Comparison of ENCODE assay signal across 9 cellular contexts in genomic region chr3:185630182-185630622, GRCh38. TPM values are rescaled to one million over a fixed set of nuclear protein-coding genes. Genes with fewer than 3 reads are reported as not detected.
DNase-seq lines count a peak whose midpoint lies in the region; ATAC-seq and TF ChIP-seq lines count a peak whose summit lies in the region.
"Had no signal": no experiment of that assay in that cellular context is flagged by ENCODE, and none has a peak within 500 bp of the region (broad histone marks: within the 10 kb centered on the region; RNA-seq: fewer than 3 reads in every experiment).

No MANE protein-coding gene starts in this region.

- H3K56ac ChIP-seq in H9 (ENCODE audit: insufficient read length, low read depth, low read length) = no peak overlapping the region

- no peak overlapping the region for H3K18ac ChIP-seq in H9 (ENCODE audit: insufficient read length, low read depth, low read length)

- peaks cover 4 to 24% of the 10 kb centered on the region in 2 donors for H3K36me3 ChIP-seq in body of pancreas (replicated peaks in 1 of 2; ENCODE audit: insufficient read depth in 1 of 2, low read depth in 2 of 2)
- peaks cover 4 to 75% (median 50%) of the 10 kb centered on the region in 6 donors for H3K36me3 ChIP-seq in spleen

- H3K27me3 Mint-ChIP-seq in HFFc6 (ENCODE audit: insufficient read depth) (peaks cover 3% of the 10 kb centered on the region; the same call in 1 of the 2 replicates), H9 (ENCODE audit: low read depth) (no peaks in the 10 kb centered on the region)

- no peak overlapping the region for H2BK15ac ChIP-seq in H9 (ENCODE audit: low read depth, low read length)

- H3K79me1 ChIP-seq in H9 (ENCODE audit: insufficient read depth, low read depth, low read length, poor library complexity, severe bottlenecking) = no peaks in the 10 kb centered on the region

- no peak overlapping the region for H3K4me2 ChIP-seq in H9 (ENCODE audit: insufficient read depth, insufficient read length, low read length)

- peak; percentile 5 for DNase-seq in HFFc6
- peak in 3 of 4 donors; percentile 28 to 39 (median 30) for DNase-seq in body of pancreas
- DNase-seq in iris pigment epithelial cell (ENCODE audit: low read depth) = peak; percentile 54
- no peak for DNase-seq in spleen
- no peak for DNase-seq in H9
- no peak for DNase-seq in T-helper 9 cell
- DNase-seq in NCI-H2227 treated with DMSO at 0.1 percent for 48 hours (lab: John Stamatoyannopoulos, UW) = no peak
- no peak for DNase-seq in NCI-H82 treated with DMSO at 0.1 percent for 48 hours (lab: John Stamatoyannopoulos, UW; ENCODE audit: unreplicated experiment)

- H3K27ac Mint-ChIP-seq in HFFc6 (peak overlapping the region; percentile 88), H9 (peak overlapping the region in 1 of 3 experiments; percentile 57; a peak in 3 of 7 replicates)

- H3K27ac ChIP-seq in body of pancreas = peak overlapping the region in 2 of 4 donors; percentile 19 to 38
- H3K27ac ChIP-seq in spleen = peak overlapping the region in 6 of 8 donors; percentile 29 to 59 (median 44)
- H3K27ac ChIP-seq in H9 (ENCODE audit: insufficient read length, low read depth, low read length) = no peak overlapping the region

- no peak for TF ChIP-seq CTCF in HFFc6 (IDR thresholded peaks at IDR 0.05)
- no peak for TF ChIP-seq CTCF in body of pancreas (IDR thresholded peaks at IDR 0.05)
- no peak for TF ChIP-seq CTCF in spleen (IDR thresholded peaks at IDR 0.05 in 8 of 11, conservative IDR thresholded peaks at IDR 0.05 in 3 of 11)
- no peak for TF ChIP-seq CTCF in H9 (conservative IDR thresholded peaks at IDR 0.05)

- H3K9me3 Mint-ChIP-seq in HFFc6 (no peaks in the 10 kb centered on the region), H9 (no peaks in the 10 kb centered on the region; a peak in 1 of 5 replicates)

- H3K14ac ChIP-seq in H9 (ENCODE audit: insufficient read depth, low read length) = no peak overlapping the region

- H2BK20ac ChIP-seq in H9 (ENCODE audit: low read depth, low read length, poor library complexity, severe bottlenecking) = no peak overlapping the region

- no peak overlapping the region for H3K4ac ChIP-seq in H9 (ENCODE audit: low read depth, low read length)

- H2BK120ac ChIP-seq in H9 (ENCODE audit: low read depth, low read length, poor library complexity, severe bottlenecking) = no peak overlapping the region

- no peak overlapping the region for H3K23ac ChIP-seq in H9 (ENCODE audit: insufficient read length, low read depth, low read length)

- H3K4me3 Mint-ChIP-seq in HFFc6 (peak overlapping the region; percentile 66), H9 (no peak overlapping the region)

- H3T11ph ChIP-seq in H9 (ENCODE audit: low read length) = no peak overlapping the region

- H3K23me2 ChIP-seq in H9 (ENCODE audit: insufficient read length, low read depth, low read length, poor library complexity, severe bottlenecking) = no peaks in the 10 kb centered on the region

- H3K36me3 Mint-ChIP-seq in HFFc6 (ENCODE audit: low read depth) (peaks cover 14% of the 10 kb centered on the region; the same call in 1 of the 2 replicates), H9 (ENCODE audit: insufficient read depth in 1 of 3, low read depth in 3 of 3) (peaks cover 31 to 65% (median 55%) of the 10 kb centered on the region in 3 experiments)

- H3K9me3 ChIP-seq in body of pancreas = no peaks in the 10 kb centered on the region
- H3K9me3 ChIP-seq in spleen = no peaks in the 10 kb centered on the region
- H3K9me3 ChIP-seq in H9 (ENCODE audit: control insufficient read depth, low read depth, low read length) = no peaks in the 10 kb centered on the region
- H3K9me3 ChIP-seq: tibial artery had no signal

- H2AK5ac ChIP-seq in H9 (ENCODE audit: insufficient read length, low read length) = no peak overlapping the region

- H3K27me3 ChIP-seq in body of pancreas (no peaks in the 10 kb centered on the region), spleen (replicated peaks in 1 of 7) (no peaks in the 10 kb centered on the region), H9 (ENCODE audit: insufficient read depth, low read length) (no peaks in the 10 kb centered on the region)
- H3K27me3 ChIP-seq: tibial artery had no signal

- H4K5ac ChIP-seq in H9 (ENCODE audit: insufficient read length, low read depth, low read length) = no peak overlapping the region

- no peaks in the 10 kb centered on the region for H3K79me2 ChIP-seq in H9 (ENCODE audit: insufficient read depth, low read length)

- H3K4me3 ChIP-seq in body of pancreas (no peak overlapping the region), spleen (no peak overlapping the region)
- H3K4me3 ChIP-seq: tibial artery had no signal

- H3K4me1 ChIP-seq in body of pancreas = no peaks in the 10 kb centered on the region
- peaks cover 0 to 19% (median 9%) of the 10 kb centered on the region in 6 donors for H3K4me1 ChIP-seq in spleen
- no peaks in the 10 kb centered on the region for H3K4me1 ChIP-seq in H9 (ENCODE audit: insufficient read depth, low read length)

- H4K91ac ChIP-seq in H9 (ENCODE audit: insufficient read length, low read depth, low read length) = no peak overlapping the region

- intact Hi-C loops in body of pancreas (cut with DNase I) (no loop called here), spleen (cut with DNase I; ENCODE audit: low total_unique reads) (no loop called here)

- no peak overlapping the region for H3K9ac ChIP-seq in H9 (ENCODE audit: extremely low read depth, insufficient read length, low read length)

- no peak overlapping the region for H2BK12ac ChIP-seq in H9 (ENCODE audit: insufficient read length, low read depth, low read length)

- H4K20me1 ChIP-seq in H9 (ENCODE audit: control insufficient read depth, insufficient read depth, insufficient read length) = no peaks in the 10 kb centered on the region

- H3K4me1 Mint-ChIP-seq in HFFc6 (ENCODE audit: low read depth) (peaks cover 21% of the 10 kb centered on the region), H9 (no peaks in the 10 kb centered on the region)

- no peak overlapping the region for H2BK5ac ChIP-seq in H9 (ENCODE audit: insufficient read length, low read length)

- 54 to 69% methylated on average over 6 of the region's 6 CpGs for WGBS in body of pancreas, 2 donors
- WGBS in spleen, 5 donors = 41 to 68% (median 51%) methylated on average over 6 of the region's 6 CpGs
- WGBS in H9 (ENCODE audit: extremely low coverage, insufficient read length, low lambda C conversion rate) = no CpG with 5 or more reads among the region's 6 CpGs

- H2AFZ ChIP-seq in H9 (ENCODE audit: low read length) = no peak overlapping the region

- H4K8ac ChIP-seq in H9 (replicated peaks; ENCODE audit: insufficient read length, low read depth, low read length) = no peak overlapping the region

- no peak for TF ChIP-seq POLR2A in body of pancreas (IDR thresholded peaks at IDR 0.05)
- no peak for TF ChIP-seq POLR2A in spleen (IDR thresholded peaks at IDR 0.05)

- peak; percentile 40 for ATAC-seq in body of pancreas

RNA-seq across cellular contexts. Expression of gene SENP2, which starts 44.1 kb away (rescaled TPM):
- 10 to 100 TPM; 38.6 to 47.0 (median 42.7) TPM for total RNA-seq in HFFc6 (2021; fragmentation: NEBNext Ultra II Directional; extraction: Animal tissue kit (Norgen Biotek cat#: 25700))
- total RNA-seq in body of pancreas (1 to 10 TPM; 4.6 to 6.7 TPM), spleen (10 to 100 TPM; 19.2 to 40.0 (median 34.7) TPM), H9 (2021) (89.4 and 90.1 TPM in 2 replicates)
- polyA plus RNA-seq in spleen = 1 to 10 TPM; 4.8 to 8.7 (median 5.2) TPM

Comparison
In these comparisons a context has a peak if more than half of its experiments do, and no peak if none do; other contexts are left out.
1. DNase-seq: peak in HFFc6 (single experiment), body of pancreas (3 of 4) and iris pigment epithelial cell (single experiment); none in spleen (single experiment), H9 (single experiment), T-helper 9 cell (single experiment), NCI-H2227 treated with DMSO at 0.1 percent for 48 hours (single experiment) and NCI-H82 treated with DMSO at 0.1 percent for 48 hours (single experiment).